Comparison of ENCODE assay signal across 8 cellular contexts in genomic region chr3:152435210-152435609, GRCh38.
DNase-seq lines count a peak whose midpoint lies in the region; ATAC-seq, FAIRE-seq and TF ChIP-seq lines count a peak whose summit lies in the region.
"Not testable (repeated sequence)": the region's sequence is repeated elsewhere in the genome, so short reads cannot be mapped to it uniquely, and the experiment has no call there.

No MANE protein-coding gene starts in this region.

- not testable (repeated sequence) for FAIRE-seq in A549 (lab: Jason Lieb, UNC)

- not testable (repeated sequence) for H3K27me3 ChIP-seq in CD8-positive, alpha-beta memory T cell (ENCODE audit: insufficient read depth, low read length, poor library complexity, severe bottlenecking); neutrophil; uterus

- POLR2A ChIA-PET in A549 (lab: Yijun Ruan, JAX); CD8-positive, alpha-beta memory T cell (lab: Charles Lee): not testable (repeated sequence)

- not testable (repeated sequence) for ATAC-seq in A549; central memory CD8-positive, alpha-beta T cell (replicated peaks; ENCODE audit: extremely low read depth, poor library complexity, severe bottlenecking)

- intact Hi-C loops in activated T-helper 2 cell treated with anti-CD3 and anti-CD28 coated beads, Interferon-gamma antibody, Interleukin-2, Interleukin-4, amounts not matched to agents 10 μg/mL and 5 μg/mL and 100 μg/mL, durations not matched to agents 14 hours and 24 hours and 36 hours (cut with micrococcal nuclease); uterus (cut with DNase I; ENCODE audit: low total_unique reads): not testable (repeated sequence)

- DNase-seq in A549 (ENCODE audit: low read depth in 1 of 2, low spot score in 1 of 2); CD8-positive, alpha-beta memory T cell; activated T-helper 2 cell treated with anti-CD3 and anti-CD28 coated beads, Interferon-gamma antibody, Interleukin-2, Interleukin-4, amounts not matched to agents 10 μg/mL and 5 μg/mL and 100 μg/mL, durations not matched to agents 14 hours and 24 hours and 36 hours (ENCODE audit: low spot score); central memory CD8-positive, alpha-beta T cell (ENCODE audit: low spot score in 2 of 2); immature natural killer cell; uterus: not testable (repeated sequence)

- H3K9me3 ChIP-seq in A549; CD8-positive, alpha-beta memory T cell (ENCODE audit: low read length); neutrophil; uterus: not testable (repeated sequence)

- CTCF ChIA-PET in A549 (lab: Yijun Ruan, JAX): interaction anchor here (1.2 to 1.6 kb wide), 2 partner anchors 9 to 17 kb away, joined by 3 to 5 read pairs; no protein-coding TSS in a partner anchor
- CTCF ChIA-PET in CD8-positive, alpha-beta memory T cell (lab: Charles Lee): not testable (repeated sequence)

- H3K27me3 Mint-ChIP-seq in CD8-positive, alpha-beta memory T cell; activated T-helper 2 cell treated with anti-CD3 and anti-CD28 coated beads, Interferon-gamma antibody, Interleukin-2, Interleukin-4, amounts not matched to agents 10 μg/mL and 5 μg/mL and 100 μg/mL, durations not matched to agents 14 hours and 24 hours and 36 hours (ENCODE audit: low read depth); central memory CD8-positive, alpha-beta T cell; immature natural killer cell (ENCODE audit: low read depth in 3 of 3): not testable (repeated sequence)

- peaks cover 63 to 82% (median 70%) of the 10 kb centered on the region in 3 donors for H3K4me1 Mint-ChIP-seq in CD8-positive, alpha-beta memory T cell
- H3K4me1 Mint-ChIP-seq in activated T-helper 2 cell treated with anti-CD3 and anti-CD28 coated beads, Interferon-gamma antibody, Interleukin-2, Interleukin-4, amounts not matched to agents 10 μg/mL and 5 μg/mL and 100 μg/mL, durations not matched to agents 14 hours and 24 hours and 36 hours (ENCODE audit: low read depth): peaks cover 38% of the 10 kb centered on the region
- H3K4me1 Mint-ChIP-seq in central memory CD8-positive, alpha-beta T cell: peaks cover 65% of the 10 kb centered on the region
- H3K4me1 Mint-ChIP-seq in immature natural killer cell: peaks cover 74 to 91% of the 10 kb centered on the region in 2 donors

- not testable (repeated sequence) for H3K27ac ChIP-seq in A549; CD8-positive, alpha-beta memory T cell (ENCODE audit: low read depth, low read length)
- H3K27ac ChIP-seq in VCaP (peak overlapping the region; percentile 43; the same call in 1 of the 2 replicates), neutrophil (peak overlapping the region; percentile 39), uterus (peak overlapping the region; percentile 31 to 72)

- H3K4me1 ChIP-seq in A549: not testable (repeated sequence)
- peaks cover 32% of the 10 kb centered on the region for H3K4me1 ChIP-seq in CD8-positive, alpha-beta memory T cell (ENCODE audit: insufficient read depth, low read length)
- H3K4me1 ChIP-seq in neutrophil (ENCODE audit: control insufficient read depth in 1 of 2, insufficient read depth in 1 of 2, low read depth in 1 of 2, low read length in 1 of 2) (peaks cover 9 to 11% of the 10 kb centered on the region in 2 experiments), uterus (peaks cover 4 to 23% of the 10 kb centered on the region in 2 donors)

- TF ChIP-seq POLR2A in A549 (IDR thresholded peaks at IDR 0.05; ENCODE audit: low read length); uterus (IDR thresholded peaks at IDR 0.05): not testable (repeated sequence)

- peak overlapping the region in 5 of 7 donors; percentile 5 to 53 (median 30) for H3K4me3 Mint-ChIP-seq in CD8-positive, alpha-beta memory T cell
- not testable (repeated sequence) for H3K4me3 Mint-ChIP-seq in activated T-helper 2 cell treated with anti-CD3 and anti-CD28 coated beads, Interferon-gamma antibody, Interleukin-2, Interleukin-4, amounts not matched to agents 10 μg/mL and 5 μg/mL and 100 μg/mL, durations not matched to agents 14 hours and 24 hours and 36 hours (ENCODE audit: low read depth)
- peak overlapping the region; percentile 42 for H3K4me3 Mint-ChIP-seq in central memory CD8-positive, alpha-beta T cell
- peak overlapping the region in 1 of 5 donors; percentile 22 for H3K4me3 Mint-ChIP-seq in immature natural killer cell

- TF ChIP-seq EP300 in A549 (IDR thresholded peaks at IDR 0.05): not testable (repeated sequence)

- not testable (repeated sequence) for TF ChIP-seq RAD21 in A549 (conservative IDR thresholded peaks at IDR 0.05 in 1 of 2, IDR thresholded peaks at IDR 0.05 in 1 of 2)

- peaks cover 32 to 83% (median 33%) of the 10 kb centered on the region in 3 donors for H3K36me3 Mint-ChIP-seq in CD8-positive, alpha-beta memory T cell
- H3K36me3 Mint-ChIP-seq in activated T-helper 2 cell treated with anti-CD3 and anti-CD28 coated beads, Interferon-gamma antibody, Interleukin-2, Interleukin-4, amounts not matched to agents 10 μg/mL and 5 μg/mL and 100 μg/mL, durations not matched to agents 14 hours and 24 hours and 36 hours (ENCODE audit: low read depth): peaks cover 76% of the 10 kb centered on the region
- H3K36me3 Mint-ChIP-seq in central memory CD8-positive, alpha-beta T cell (ENCODE audit: insufficient read depth): peaks cover 54% of the 10 kb centered on the region
- peaks cover 22 to 35% (median 28%) of the 10 kb centered on the region in 3 donors for H3K36me3 Mint-ChIP-seq in immature natural killer cell

- TF ChIP-seq CTCF in A549 (IDR thresholded peaks at IDR 0.05); VCaP (conservative IDR thresholded peaks at IDR 0.05); neutrophil (IDR thresholded peaks at IDR 0.05); uterus (IDR thresholded peaks at IDR 0.05): not testable (repeated sequence)

- H3K4me3 ChIP-seq in A549; CD8-positive, alpha-beta memory T cell (ENCODE audit: low read length); neutrophil (ENCODE audit: low read depth in 1 of 2, low read length in 1 of 2); uterus: not testable (repeated sequence)

- H3K36me3 ChIP-seq in CD8-positive, alpha-beta memory T cell (ENCODE audit: insufficient read depth, low read length): peaks cover 15% of the 10 kb centered on the region
- H3K36me3 ChIP-seq in neutrophil: peaks cover 12% of the 10 kb centered on the region
- not testable (repeated sequence) for H3K36me3 ChIP-seq in uterus

- not testable (repeated sequence) for H3K4me2 ChIP-seq in A549

- peaks cover 6 to 14% (median 9%) of the 10 kb centered on the region in 5 donors for H3K9me3 Mint-ChIP-seq in CD8-positive, alpha-beta memory T cell
- peaks cover 15% of the 10 kb centered on the region for H3K9me3 Mint-ChIP-seq in activated T-helper 2 cell treated with anti-CD3 and anti-CD28 coated beads, Interferon-gamma antibody, Interleukin-2, Interleukin-4, amounts not matched to agents 10 μg/mL and 5 μg/mL and 100 μg/mL, durations not matched to agents 14 hours and 24 hours and 36 hours
- not testable (repeated sequence) for H3K9me3 Mint-ChIP-seq in central memory CD8-positive, alpha-beta T cell; immature natural killer cell

- H3K27ac Mint-ChIP-seq in CD8-positive, alpha-beta memory T cell: peak overlapping the region in 6 of 8 donors; percentile 12 to 49 (median 39)
- peak overlapping the region; percentile 21 for H3K27ac Mint-ChIP-seq in activated T-helper 2 cell treated with anti-CD3 and anti-CD28 coated beads, Interferon-gamma antibody, Interleukin-2, Interleukin-4, amounts not matched to agents 10 μg/mL and 5 μg/mL and 100 μg/mL, durations not matched to agents 14 hours and 24 hours and 36 hours
- H3K27ac Mint-ChIP-seq in central memory CD8-positive, alpha-beta T cell (ENCODE audit: low read depth): peak overlapping the region; percentile 68
- H3K27ac Mint-ChIP-seq in immature natural killer cell: peak overlapping the region in 5 of 6 donors; percentile 7 to 74 (median 39)

TF ChIP-seq in A549, 52 proteins besides CTCF, POLR2A, EP300 and RAD21:
- peak; percentile 74; the same call in 1 of the 2 replicates for TF ChIP-seq KDM1A (IDR thresholded peaks at IDR 0.05; ENCODE audit: low read depth)
